In genomic region chr2:88016948-88017779, GRCh38 we compare ENCODE assay signal across 9 cellular contexts. TPM values are rescaled to one million over a fixed set of nuclear protein-coding genes. Genes with fewer than 3 reads are reported as not detected.
DNase-seq lines count a peak whose midpoint lies in the region; ATAC-seq lines count a peak whose summit lies in the region.
"Had no signal": no experiment of that assay in that cellular context is flagged by ENCODE, and none has a peak within 500 bp of the region (broad histone marks: within the 10 kb centered on the region; RNA-seq: fewer than 3 reads in every experiment).

No MANE protein-coding gene starts in this region.

- no peaks in the 10 kb centered on the region for H3K9me3 ChIP-seq in CD4-positive, CD25-positive, alpha-beta regulatory T cell (ENCODE audit: control insufficient read depth in 2 of 2, low read length in 2 of 2)
- H3K9me3 ChIP-seq in adipocyte (ENCODE audit: control insufficient read depth, low read length): no peaks in the 10 kb centered on the region
- no peaks in the 10 kb centered on the region for H3K9me3 ChIP-seq in iPS DF 6.9 (ENCODE audit: control insufficient read depth, insufficient read depth, low read length)
- no peaks in the 10 kb centered on the region for H3K9me3 ChIP-seq in skeletal muscle satellite cell (replicated peaks; ENCODE audit: low read length)

- no peaks in the 10 kb centered on the region for H3K36me3 Mint-ChIP-seq in CD4-positive, CD25-positive, alpha-beta regulatory T cell

- H3K9me3 Mint-ChIP-seq in CD4-positive, CD25-positive, alpha-beta regulatory T cell: no peaks in the 10 kb centered on the region

- peak; percentile 68 to 72 for ATAC-seq in CD4-positive, CD25-positive, alpha-beta regulatory T cell (ENCODE audit: low read depth in 2 of 2)
- ATAC-seq in GM19035 (IDR thresholded peaks at IDR 0.05; ENCODE audit: unreplicated experiment) (peak; percentile 65), HG03135 (IDR thresholded peaks at IDR 0.05; ENCODE audit: unreplicated experiment) (peak; percentile 63)

- no peaks in the 10 kb centered on the region for H3K27me3 Mint-ChIP-seq in CD4-positive, CD25-positive, alpha-beta regulatory T cell

- DNase-seq in CD4-positive, CD25-positive, alpha-beta regulatory T cell: peak in 1 of 3 donors; percentile 81
- DNase-seq in NCI-H524 (lab: John Stamatoyannopoulos, UW) (peak; percentile 47 to 63), adipocyte (ENCODE audit: low read depth) (no peak), iPS DF 6.9 (ENCODE audit: low read depth, low spot score) (no peak), NCI-H187 treated with DMSO at 0.1 percent for 48 hours (lab: John Stamatoyannopoulos, UW) (no peak)

- peaks cover 12% of the 10 kb centered on the region for H3K4me1 ChIP-seq in CD4-positive, CD25-positive, alpha-beta regulatory T cell (ENCODE audit: control insufficient read depth, insufficient read depth, low read length, poor library complexity, severe bottlenecking)
- peaks cover 3% of the 10 kb centered on the region for H3K4me1 ChIP-seq in adipocyte (ENCODE audit: control insufficient read depth, insufficient read depth, low read length)
- peaks cover 8% of the 10 kb centered on the region for H3K4me1 ChIP-seq in iPS DF 6.9 (ENCODE audit: control insufficient read depth, insufficient read depth, low read length)
- H3K4me1 ChIP-seq in skeletal muscle satellite cell (ENCODE audit: control insufficient read depth, insufficient read depth, low read length): no peaks in the 10 kb centered on the region

- H3K9ac ChIP-seq in adipocyte (ENCODE audit: low read length) (peak overlapping the region; percentile 78), skeletal muscle satellite cell (ENCODE audit: low read depth, low read length) (peak overlapping the region; percentile 87)

- H3K4me3 ChIP-seq in CD4-positive, CD25-positive, alpha-beta regulatory T cell (ENCODE audit: low read depth, low read length): peak overlapping the region; percentile 86
- H3K4me3 ChIP-seq in adipocyte (ENCODE audit: low read length): peak overlapping the region; percentile 79
- H3K4me3 ChIP-seq in iPS DF 6.9 (ENCODE audit: low read length): peak overlapping the region; percentile 83; the same call in 1 of the 2 replicates
- peak overlapping the region; percentile 74 for H3K4me3 ChIP-seq in skeletal muscle satellite cell (ENCODE audit: low read length)

- H3K4me1 Mint-ChIP-seq in CD4-positive, CD25-positive, alpha-beta regulatory T cell: peaks cover 4 to 36% (median 23%) of the 10 kb centered on the region in 4 donors

- peak overlapping the region; percentile 100 for H3K27ac Mint-ChIP-seq in CD4-positive, CD25-positive, alpha-beta regulatory T cell

- no peaks in the 10 kb centered on the region for H3K27me3 ChIP-seq in CD4-positive, CD25-positive, alpha-beta regulatory T cell (ENCODE audit: control insufficient read depth, insufficient read depth, low read length)
- H3K27me3 ChIP-seq in adipocyte (replicated peaks; ENCODE audit: control insufficient read depth, insufficient read depth, low read length) (no peaks in the 10 kb centered on the region), iPS DF 6.9 (ENCODE audit: control insufficient read depth, insufficient read depth, low read length) (no peaks in the 10 kb centered on the region), skeletal muscle satellite cell (ENCODE audit: control insufficient read depth, insufficient read depth, low read length) (no peaks in the 10 kb centered on the region)

- H3K36me3 ChIP-seq in CD4-positive, CD25-positive, alpha-beta regulatory T cell (ENCODE audit: control insufficient read depth, insufficient read depth, low read length): no peaks in the 10 kb centered on the region
- H3K36me3 ChIP-seq in adipocyte (ENCODE audit: control insufficient read depth, insufficient read depth, low read length, severe bottlenecking) (no peaks in the 10 kb centered on the region), iPS DF 6.9 (ENCODE audit: control insufficient read depth, insufficient read depth, low read length) (no peaks in the 10 kb centered on the region), skeletal muscle satellite cell (ENCODE audit: insufficient read depth, low read length) (no peaks in the 10 kb centered on the region)

- H3K27ac ChIP-seq in CD4-positive, CD25-positive, alpha-beta regulatory T cell (ENCODE audit: insufficient read depth, low read length, poor library complexity, severe bottlenecking): peak overlapping the region; percentile 83
- no peak overlapping the region for H3K27ac ChIP-seq in iPS DF 6.9 (ENCODE audit: low read length)

- no CpG with 5 or more reads among the region's 47 CpGs for WGBS in iPS DF 6.9 (ENCODE audit: insufficient coverage, insufficient read length)

- peak overlapping the region; percentile 97 for H3K4me2 ChIP-seq in skeletal muscle satellite cell (ENCODE audit: low read length)

- peak overlapping the region; percentile 88 to 99 (median 98) for H3K4me3 Mint-ChIP-seq in CD4-positive, CD25-positive, alpha-beta regulatory T cell

RNA-seq across cellular contexts. Expression of gene RNU2-63P, which starts 0.8 kb away (rescaled TPM):
- total RNA-seq in CD4-positive, CD25-positive, alpha-beta regulatory T cell: 15.4 TPM
- polyA plus RNA-seq in CD4-positive, CD25-positive, alpha-beta regulatory T cell: 10 to 100 TPM in 2 of 4 donors, 1 to 10 TPM in 1, not detected in 1; 6.3 to 14.9 (median 10.9) TPM
- under 0.01 TPM in 1 of 2 replicates, not detected in the other for total RNA-seq in skeletal muscle satellite cell (2012; rRNA removed)
- total RNA-seq: RPMI7951 had no signal

RNA-seq across cellular contexts. Expression of gene KRCC1, which starts 38.4 kb away (rescaled TPM):
- total RNA-seq in CD4-positive, CD25-positive, alpha-beta regulatory T cell: 11.8 TPM
- 10 to 100 TPM; 37.1 to 41.9 (median 41.0) TPM for polyA plus RNA-seq in CD4-positive, CD25-positive, alpha-beta regulatory T cell
- 18.0 and 20.5 TPM in 2 replicates for total RNA-seq in skeletal muscle satellite cell (2012; rRNA removed)

RNA-seq across cellular contexts. Expression of gene SMYD1, which starts 50.5 kb away (rescaled TPM):
- total RNA-seq in CD4-positive, CD25-positive, alpha-beta regulatory T cell: not detected
- not detected for polyA plus RNA-seq in CD4-positive, CD25-positive, alpha-beta regulatory T cell
- 0.25 and 2.0 TPM in 2 replicates for total RNA-seq in skeletal muscle satellite cell (2012; rRNA removed)
- total RNA-seq: RPMI7951 had no signal

Comparison
In these comparisons a context has a peak if more than half of its experiments do, and no peak if none do; other contexts are left out.
1. DNase-seq: peak in NCI-H524 (2 of 2); none in adipocyte (single experiment), iPS DF 6.9 (single experiment) and NCI-H187 treated with DMSO at 0.1 percent for 48 hours (single experiment).
2. Peak in every context shown above with its lines, with median percentiles within 50 percentile points of each other: ATAC-seq and H3K4me3 ChIP-seq.